8 cellular contexts compared by ENCODE assay signal in the genomic region with DNA sequence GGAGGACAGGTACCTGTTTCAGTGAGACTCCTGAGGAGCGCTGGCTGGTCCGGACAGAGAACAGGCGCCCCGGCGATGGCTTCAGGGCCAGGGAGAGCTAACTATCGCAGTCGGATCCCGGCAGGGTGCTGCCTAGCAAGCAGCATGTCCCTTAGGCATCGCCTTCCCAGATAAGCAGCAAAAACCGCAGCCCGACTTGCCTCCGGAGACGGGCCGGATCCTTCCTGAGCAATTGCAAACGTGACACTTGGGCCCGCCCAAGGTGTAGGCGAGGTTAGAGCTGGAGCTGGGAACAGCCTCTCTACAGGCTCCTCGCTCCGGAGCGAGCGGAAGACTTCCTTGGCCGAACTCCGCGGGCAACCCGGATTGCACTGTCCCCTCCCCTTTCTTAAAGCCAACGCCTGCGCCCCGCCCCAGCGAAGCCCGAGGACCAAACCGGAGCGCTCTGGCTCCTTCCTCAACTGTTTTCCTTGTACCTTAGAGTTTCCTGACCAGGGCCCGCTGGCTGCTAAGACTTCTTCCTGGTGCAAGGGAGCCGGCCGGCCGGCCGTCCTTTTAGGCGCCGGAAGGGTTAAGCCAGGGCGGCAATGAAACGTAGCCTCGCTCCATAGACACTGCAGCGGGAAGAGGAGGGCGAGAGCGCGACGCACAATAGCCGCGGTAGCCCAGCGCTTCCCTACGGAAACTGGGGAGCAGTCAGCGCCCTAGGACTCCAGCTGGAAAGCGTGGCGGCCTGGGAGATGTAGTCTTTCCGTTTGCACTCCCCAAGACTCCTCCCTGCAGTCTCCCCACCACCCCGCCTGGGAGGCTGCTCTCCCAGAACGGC. TPM values are rescaled to one million over a fixed set of nuclear protein-coding genes. Genes with fewer than 3 reads are reported as not detected.
DNase-seq lines count a peak whose midpoint lies in the region; ATAC-seq and TF ChIP-seq lines count a peak whose summit lies in the region.

A gene with protein sequence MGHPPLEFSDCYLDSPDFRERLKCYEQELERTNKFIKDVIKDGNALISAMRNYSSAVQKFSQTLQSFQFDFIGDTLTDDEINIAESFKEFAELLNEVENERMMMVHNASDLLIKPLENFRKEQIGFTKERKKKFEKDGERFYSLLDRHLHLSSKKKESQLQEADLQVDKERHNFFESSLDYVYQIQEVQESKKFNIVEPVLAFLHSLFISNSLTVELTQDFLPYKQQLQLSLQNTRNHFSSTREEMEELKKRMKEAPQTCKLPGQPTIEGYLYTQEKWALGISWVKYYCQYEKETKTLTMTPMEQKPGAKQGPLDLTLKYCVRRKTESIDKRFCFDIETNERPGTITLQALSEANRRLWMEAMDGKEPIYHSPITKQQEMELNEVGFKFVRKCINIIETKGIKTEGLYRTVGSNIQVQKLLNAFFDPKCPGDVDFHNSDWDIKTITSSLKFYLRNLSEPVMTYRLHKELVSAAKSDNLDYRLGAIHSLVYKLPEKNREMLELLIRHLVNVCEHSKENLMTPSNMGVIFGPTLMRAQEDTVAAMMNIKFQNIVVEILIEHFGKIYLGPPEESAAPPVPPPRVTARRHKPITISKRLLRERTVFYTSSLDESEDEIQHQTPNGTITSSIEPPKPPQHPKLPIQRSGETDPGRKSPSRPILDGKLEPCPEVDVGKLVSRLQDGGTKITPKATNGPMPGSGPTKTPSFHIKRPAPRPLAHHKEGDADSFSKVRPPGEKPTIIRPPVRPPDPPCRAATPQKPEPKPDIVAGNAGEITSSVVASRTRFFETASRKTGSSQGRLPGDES (minus strand): TSS at position 341 of the 826 bp plus-strand sequence. CDS start 475 bp downstream, outside the sequence.

- H3K9ac ChIP-seq in mesenchymal stem cell (ENCODE audit: low read length) = peak within 1 kb of the TSS; percentile 91

- WGBS in mesenchymal stem cell = under 1% methylated on average over 48 of the region's 57 CpGs

- no peak within 1 kb of the TSS for H3K23ac ChIP-seq in mesenchymal stem cell (ENCODE audit: low read length in 2 of 2)

- H3K14ac ChIP-seq in mesenchymal stem cell (ENCODE audit: low read length in 2 of 2) = peak within 1 kb of the TSS in 1 of 2 experiments; percentile 75

- H3K9me3 ChIP-seq in mesenchymal stem cell (ENCODE audit: control insufficient read depth, low read length) = no peaks in the 10 kb centered on the region

- H3K4me2 ChIP-seq in mesenchymal stem cell (ENCODE audit: low read length, poor library complexity, severe bottlenecking) = peak within 1 kb of the TSS; percentile 72

- H3K18ac ChIP-seq in mesenchymal stem cell (ENCODE audit: low read depth in 1 of 2, low read length in 2 of 2) = peak within 1 kb of the TSS; percentile 19 to 78

- no peak within 1 kb of the TSS for H2BK12ac ChIP-seq in mesenchymal stem cell (ENCODE audit: low read length in 2 of 2)

- H3K79me1 ChIP-seq in mesenchymal stem cell (replicated peaks; ENCODE audit: low read length, poor library complexity, severe bottlenecking) = no peaks in the 10 kb centered on the region

- H2AFZ ChIP-seq in mesenchymal stem cell (ENCODE audit: low read depth, low read length) = peak within 1 kb of the TSS; percentile 85

- no peak within 1 kb of the TSS for H2BK120ac ChIP-seq in mesenchymal stem cell (ENCODE audit: low read depth, low read length)

- DNase-seq in ELF-1 (ENCODE audit: low read depth, low spot score) = peak; percentile 95
- DNase-seq in M059J (ENCODE audit: low read depth) = peak; percentile 93
- peak; percentile 10 to 27 for DNase-seq in activated CD4-positive, alpha-beta T cell treated with anti-CD3 and anti-CD28 coated beads, Interleukin-2, amount 50 U/mL, for 48 hours
- no peak for DNase-seq in epithelial cell of proximal tubule (ENCODE audit: low read depth)
- DNase-seq in mesenchymal stem cell = peak; percentile 80

- H2BK15ac ChIP-seq in mesenchymal stem cell (ENCODE audit: low read depth, poor library complexity, severe bottlenecking) = no peak within 1 kb of the TSS

- peak within 1 kb of the TSS; percentile 49 to 64 for H3K4ac ChIP-seq in mesenchymal stem cell (ENCODE audit: low read depth in 1 of 2, low read length in 2 of 2)

- ATAC-seq in GM19397 (IDR thresholded peaks at IDR 0.05; ENCODE audit: unreplicated experiment) = no peak
- ATAC-seq in HG03354 (IDR thresholded peaks at IDR 0.05; ENCODE audit: poor library complexity, severe bottlenecking, unreplicated experiment) = no peak

- H2BK5ac ChIP-seq in mesenchymal stem cell (ENCODE audit: low read depth, low read length, poor library complexity, severe bottlenecking) = peak within 1 kb of the TSS; percentile 81

- no peak within 1 kb of the TSS for H2AK5ac ChIP-seq in mesenchymal stem cell (ENCODE audit: low read length, severe bottlenecking)

- peaks cover 0 to under 1% of the 10 kb centered on the region in 2 experiments for H3K36me3 ChIP-seq in mesenchymal stem cell (ENCODE audit: control insufficient read depth in 1 of 2, insufficient read depth in 2 of 2, low read depth in 1 of 2, low read length in 2 of 2)

- TF ChIP-seq CTCF in epithelial cell of proximal tubule (conservative IDR thresholded peaks at IDR 0.05; ENCODE audit: low read depth, low read length) (no peak), subcutaneous adipose tissue (IDR thresholded peaks at IDR 0.05; ENCODE audit: low read depth) (no peak)

- H3K4me1 ChIP-seq in mesenchymal stem cell (ENCODE audit: control insufficient read depth, insufficient read depth, low read depth, low read length) = no peaks in the 10 kb centered on the region

- H3K27me3 ChIP-seq in mesenchymal stem cell (ENCODE audit: control insufficient read depth in 1 of 2, insufficient read depth in 1 of 2, low read length in 2 of 2) = peaks cover 0 to 2% of the 10 kb centered on the region in 2 experiments

- H4K8ac ChIP-seq in mesenchymal stem cell (ENCODE audit: low read length) = peak within 1 kb of the TSS; percentile 89

- H3K27ac ChIP-seq in mesenchymal stem cell (ENCODE audit: low read length, poor library complexity, severe bottlenecking) = peak within 1 kb of the TSS; percentile 97

- H3K4me3 ChIP-seq in epithelial cell of proximal tubule (ENCODE audit: low read depth, low read length) = peak within 1 kb of the TSS; percentile 73
- H3K4me3 ChIP-seq in mesenchymal stem cell (ENCODE audit: insufficient read depth in 1 of 2, low read depth in 1 of 2, low read length in 2 of 2) = peak within 1 kb of the TSS; percentile 69 to 87

- H4K91ac ChIP-seq in mesenchymal stem cell (ENCODE audit: low read length) = peak within 1 kb of the TSS; percentile 46

RNA-seq across cellular contexts. Expression of the gene that starts here (rescaled TPM):
- total RNA-seq in M059J (2014; rRNA removed; shearing (Covaris generic)) = 3.0 and 7.0 TPM in 2 replicates
- total RNA-seq in epithelial cell of proximal tubule (2.8 and 3.7 TPM in 2 replicates), subcutaneous adipose tissue (10 to 100 TPM; 11.4 to 29.4 (median 17.8) TPM)
- polyA plus RNA-seq in mesenchymal stem cell (2013, experiment 1 of 2) = 2.6 TPM
- 2.7 TPM for polyA plus RNA-seq in mesenchymal stem cell (2013, experiment 2 of 2)
